ENCODE assay signal across 16 cellular contexts in genomic region chr2:207706936-207707860, GRCh38. TPM values are rescaled to one million over a fixed set of nuclear protein-coding genes. Genes with fewer than 3 reads are reported as not detected.
DNase-seq lines count a peak whose midpoint lies in the region; ATAC-seq and TF ChIP-seq lines count a peak whose summit lies in the region.
"Had no signal": no experiment of that assay in that cellular context is flagged by ENCODE, and none has a peak within 500 bp of the region (broad histone marks: within the 10 kb centered on the region; RNA-seq: fewer than 3 reads in every experiment).

No MANE protein-coding gene starts in this region.

- no peak for TF ChIP-seq CTCF in MM.1S (IDR thresholded peaks at IDR 0.05; ENCODE audit: low read length)
- TF ChIP-seq CTCF in WTC11 (IDR thresholded peaks at IDR 0.05): no peak
- TF ChIP-seq CTCF in neural crest cell (conservative IDR thresholded peaks at IDR 0.05): no peak

- H3K27me3 Mint-ChIP-seq in WTC11 (ENCODE audit: low read depth): no peaks in the 10 kb centered on the region
- peaks cover 2% of the 10 kb centered on the region for H3K27me3 Mint-ChIP-seq in neural crest cell (ENCODE audit: low read depth)
- H3K27me3 Mint-ChIP-seq in immature natural killer cell (ENCODE audit: low read depth in 3 of 3): peaks cover 3 to 16% (median 13%) of the 10 kb centered on the region in 3 donors
- H3K27me3 Mint-ChIP-seq: activated CD4-positive, alpha-beta memory T cell treated with anti-CD3 and anti-CD28 coated beads for 36 hours had no signal

- H3K36me3 ChIP-seq in H7 (replicated peaks; ENCODE audit: control insufficient read depth, insufficient read depth, low read length) (no peaks in the 10 kb centered on the region), MM.1S (replicated peaks; ENCODE audit: insufficient read depth, low read length) (no peaks in the 10 kb centered on the region)
- H3K36me3 ChIP-seq: adrenal gland, BLaER1, SJCRH30, suprapubic skin had no signal

- no peak overlapping the region for H3K27ac ChIP-seq in MM.1S (ENCODE audit: low read length)
- H3K27ac ChIP-seq: adrenal gland, BLaER1, SJCRH30, suprapubic skin had no signal

- H3K9me2 ChIP-seq in MM.1S (replicated peaks; ENCODE audit: insufficient read depth, low read length): no peaks in the 10 kb centered on the region

- H3K27ac Mint-ChIP-seq in WTC11: peak overlapping the region; percentile 14; the same call in 1 of the 2 replicates
- H3K27ac Mint-ChIP-seq in neural crest cell (ENCODE audit: unreplicated experiment): no peak overlapping the region
- no peak overlapping the region for H3K27ac Mint-ChIP-seq in immature natural killer cell
- H3K27ac Mint-ChIP-seq: activated CD4-positive, alpha-beta memory T cell treated with anti-CD3 and anti-CD28 coated beads for 36 hours had no signal

- H3K4me3 ChIP-seq in H7 (ENCODE audit: insufficient read depth, low read depth, low read length): no peak overlapping the region
- H3K4me3 ChIP-seq in MM.1S (ENCODE audit: low read length): no peak overlapping the region
- H3K4me3 ChIP-seq: adrenal gland, BLaER1, SJCRH30, suprapubic skin had no signal

- peaks cover 16% of the 10 kb centered on the region for H3K4me1 ChIP-seq in MM.1S (ENCODE audit: low read length)
- H3K4me1 ChIP-seq: SJCRH30 had no signal

- ATAC-seq in WTC11 (no peak), HG03139 (IDR thresholded peaks at IDR 0.05; ENCODE audit: unreplicated experiment) (no peak)

- H3K36me3 Mint-ChIP-seq in WTC11: no peaks in the 10 kb centered on the region
- H3K36me3 Mint-ChIP-seq in neural crest cell (ENCODE audit: low read depth): no peaks in the 10 kb centered on the region
- H3K36me3 Mint-ChIP-seq in immature natural killer cell: no peaks in the 10 kb centered on the region
- H3K36me3 Mint-ChIP-seq: activated CD4-positive, alpha-beta memory T cell treated with anti-CD3 and anti-CD28 coated beads for 36 hours had no signal

- H3K79me2 ChIP-seq in MM.1S (ENCODE audit: low read length): peaks cover under 1% of the 10 kb centered on the region; the same call in 1 of the 2 replicates

- H3K9ac ChIP-seq in MM.1S (ENCODE audit: low read length): no peak overlapping the region; the same call in 1 of the 2 replicates
- H3K9ac ChIP-seq: BLaER1 had no signal

- H4K20me1 ChIP-seq in MM.1S (ENCODE audit: insufficient read depth, low read length): no peaks in the 10 kb centered on the region

- H2AFZ ChIP-seq in MM.1S (ENCODE audit: low read length): peak overlapping the region; percentile 69

- H3K9me3 ChIP-seq in MM.1S (replicated peaks; ENCODE audit: insufficient read depth, low read length): no peaks in the 10 kb centered on the region
- H3K9me3 ChIP-seq: adrenal gland, BLaER1, SJCRH30, suprapubic skin had no signal

- H3K27me3 ChIP-seq in H7 (ENCODE audit: control insufficient read depth, insufficient read depth, low read length): no peaks in the 10 kb centered on the region
- no peaks in the 10 kb centered on the region for H3K27me3 ChIP-seq in MM.1S (replicated peaks; ENCODE audit: insufficient read depth, low read length)
- H3K27me3 ChIP-seq: adrenal gland, BLaER1, SJCRH30, suprapubic skin had no signal

- H3K9me3 Mint-ChIP-seq in WTC11 (no peaks in the 10 kb centered on the region), neural crest cell (no peaks in the 10 kb centered on the region), immature natural killer cell (no peaks in the 10 kb centered on the region)
- H3K9me3 Mint-ChIP-seq: activated CD4-positive, alpha-beta memory T cell treated with anti-CD3 and anti-CD28 coated beads for 36 hours had no signal

- DNase-seq in H7 (peak; percentile 41), MM.1S (no peak), WTC11 (ENCODE audit: low spot score) (no peak), neural crest cell (ENCODE audit: low read depth, low spot score) (no peak), immature natural killer cell (no peak), NCI-H1105 (lab: John Stamatoyannopoulos, UW) (no peak)
- DNase-seq: activated CD4-positive, alpha-beta memory T cell treated with anti-CD3 and anti-CD28 coated beads for 36 hours; adrenal gland; DMS53; NCI-H1105 treated with DMSO at 0.1 percent for 48 hours; SJCRH30; stimulated activated CD4-positive, alpha-beta T cell treated with anti-CD3 and anti-CD28 coated beads, Interleukin-4, amount 100 ng/mL, for 1 hour; stimulated activated CD8-positive, alpha-beta memory T cell treated with anti-CD3 and anti-CD28 coated beads, Interleukin-4, amount 100 ng/mL, for 48 hours had no signal

- POLR2A ChIA-PET in WTC11 (lab: Charles Lee): interaction anchor here (0.7 kb wide), 1 partner anchor 105 kb away, joined by 4 read pairs; no protein-coding TSS in a partner anchor

- CTCF ChIA-PET in WTC11 (lab: Charles Lee): interaction anchor here (0.7 to 3.7 kb wide), 3 partner anchors 15 to 81 kb away, joined by 3 to 15 read pairs (median 15); partner anchors contain the start of gene METTL21A

- peak overlapping the region; percentile 43; the same call in 1 of the 2 replicates for H3K4me2 ChIP-seq in MM.1S (ENCODE audit: low read depth, low read length)
- H3K4me2 ChIP-seq: BLaER1 had no signal

- H3K4me1 Mint-ChIP-seq in WTC11 (peaks cover 14% of the 10 kb centered on the region), neural crest cell (peaks cover 5% of the 10 kb centered on the region), immature natural killer cell (peaks cover 8 to 9% of the 10 kb centered on the region in 2 donors)

- no peak overlapping the region for H3K4me3 Mint-ChIP-seq in WTC11
- H3K4me3 Mint-ChIP-seq in neural crest cell: peak overlapping the region; percentile 5
- no peak overlapping the region for H3K4me3 Mint-ChIP-seq in immature natural killer cell
- H3K4me3 Mint-ChIP-seq: activated CD4-positive, alpha-beta memory T cell treated with anti-CD3 and anti-CD28 coated beads for 36 hours had no signal

- peaks cover 12% of the 10 kb centered on the region for H3F3A ChIP-seq in MM.1S (ENCODE audit: insufficient read depth, low read length)

TF ChIP-seq in WTC11, 78 proteins besides CTCF, POLR2A, EP300 and RAD21:
- TF ChIP-seq HMGA2 (CRISPR knock-in tag; IDR thresholded peaks at IDR 0.05) (no peak), ZSCAN18 (CRISPR knock-in tag; IDR thresholded peaks at IDR 0.05) (no peak), KAT7 (CRISPR knock-in tag; IDR thresholded peaks at IDR 0.05; ENCODE audit: borderline replicate concordance) (no peak), PRDM15 (CRISPR knock-in tag; IDR thresholded peaks at IDR 0.05) (no peak), JUN (CRISPR knock-in tag; IDR thresholded peaks at IDR 0.05) (no peak), PREB (CRISPR knock-in tag; IDR thresholded peaks at IDR 0.05; ENCODE audit: borderline replicate concordance) (no peak)

RNA-seq across cellular contexts. Expression of gene CCNYL1, which starts 4.2 kb away (rescaled TPM):
- total RNA-seq in H7 (2014; rRNA removed; shearing (Covaris generic)): 10.9 and 11.5 TPM in 2 replicates
- total RNA-seq in WTC11 (2021): 26.6 to 31.6 TPM (median 28.1 TPM) in 3 replicates
- total RNA-seq in neural crest cell: 24.3 and 26.5 TPM in 2 replicates
- polyA plus RNA-seq in immature natural killer cell: 1 to 10 TPM in 2 of 3 donors, under 1 TPM in 1; 0.32 to 1.6 (median 1.3) TPM
